ENCODE assay signal across 8 cellular contexts in the genomic region with DNA sequence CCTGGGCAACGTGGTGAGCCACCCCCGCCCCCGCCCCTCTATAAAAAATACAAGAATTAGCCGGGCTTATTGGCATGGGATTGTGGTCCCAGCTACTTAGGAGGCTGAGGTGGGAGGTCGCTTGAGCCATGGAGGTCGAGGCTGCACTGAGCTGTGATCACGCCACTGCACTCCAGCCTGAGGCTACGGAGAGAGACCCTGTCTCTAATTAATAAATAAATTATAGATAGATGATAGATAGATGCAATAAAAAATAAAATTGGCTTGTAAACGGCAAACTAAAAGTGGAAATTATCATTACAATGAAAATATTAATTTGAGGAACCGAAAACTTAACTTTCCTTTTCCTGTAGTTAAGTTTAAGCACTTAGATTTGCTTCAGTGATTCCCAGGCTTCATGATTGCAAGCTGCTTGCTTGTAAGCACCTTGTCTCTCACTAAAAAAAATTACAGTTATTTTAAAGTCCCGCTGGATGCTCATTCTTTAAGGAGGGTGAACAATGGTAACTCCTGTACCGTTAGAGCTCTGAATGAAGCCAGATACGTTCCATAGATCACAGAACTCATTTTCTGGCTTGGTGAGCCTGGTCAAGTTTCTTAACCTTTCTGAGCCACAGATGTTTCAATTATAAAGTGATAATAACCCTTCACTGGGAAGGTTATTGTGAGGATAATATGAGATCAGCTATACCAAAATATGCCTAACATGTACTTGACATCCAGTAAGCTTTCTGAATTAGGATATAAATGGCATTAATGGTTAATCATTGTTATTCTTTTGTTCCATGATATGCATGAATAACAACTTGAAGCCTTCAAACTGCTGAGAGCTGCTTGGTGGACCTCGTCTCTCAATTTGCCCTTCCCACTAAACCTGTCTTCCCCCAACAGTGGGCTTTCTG. TPM values are rescaled to one million over a fixed set of nuclear protein-coding genes. Genes with fewer than 3 reads are reported as not detected.
DNase-seq lines count a peak whose midpoint lies in the region; ATAC-seq and TF ChIP-seq lines count a peak whose summit lies in the region.

No MANE protein-coding gene starts in this region.

- CTCF ChIA-PET in CD4-positive, alpha-beta T cell (lab: Charles Lee) = interaction anchor here (0.7 to 1.8 kb wide), 4 partner anchors 9 to 412 kb away, joined by 4 to 7 read pairs (median 5); a partner anchor contains a TSS

- DNase-seq in CD4-positive, alpha-beta T cell = no peak
- no peak for DNase-seq in Jurkat, Clone E6-1 (ENCODE audit: low read depth, low spot score)
- DNase-seq in AG08396 (ENCODE audit: low spot score) = no peak
- DNase-seq in RKO (ENCODE audit: low spot score) = no peak
- no peak for DNase-seq in dermis blood vessel endothelial cell

- no peak for ATAC-seq in CD4-positive, alpha-beta T cell (ENCODE audit: poor library complexity)
- ATAC-seq in GM19351 (IDR thresholded peaks at IDR 0.05; ENCODE audit: unreplicated experiment) = peak; percentile 54

- H3K27me3 Mint-ChIP-seq in CD4-positive, alpha-beta T cell = no peaks in the 10 kb centered on the region
- no peaks in the 10 kb centered on the region for H3K27me3 Mint-ChIP-seq in dendritic cell treated with granulocyte-macrophage colony-stimulating factor and Interleukin-4, amounts not matched to agents 40 ng/mL and 50 ng/mL, for 4 days
- no peaks in the 10 kb centered on the region for H3K27me3 Mint-ChIP-seq in nephron (ENCODE audit: low read depth)

- H3K4me3 ChIP-seq in Jurkat, Clone E6-1 (ENCODE audit: low read length) = peak overlapping the region; percentile 83

- intact Hi-C loops in CD4-positive, alpha-beta T cell (cut with DNase I, micrococcal nuclease) = loop anchor here (1.0 to 5.0 kb wide), 5 partner anchors 10 to 992 kb away; a partner anchor contains a TSS
- intact Hi-C loops in dendritic cell treated with granulocyte-macrophage colony-stimulating factor and Interleukin-4, amounts not matched to agents 40 ng/mL and 50 ng/mL, for 4 days (cut with micrococcal nuclease) = loop anchor here (1.0 to 5.0 kb wide), 5 partner anchors 10 to 250 kb away; a partner anchor contains a TSS

- peaks cover 18% of the 10 kb centered on the region for H3K4me1 Mint-ChIP-seq in CD4-positive, alpha-beta T cell (ENCODE audit: low read depth)
- peaks cover 18% of the 10 kb centered on the region for H3K4me1 Mint-ChIP-seq in dendritic cell treated with granulocyte-macrophage colony-stimulating factor and Interleukin-4, amounts not matched to agents 40 ng/mL and 50 ng/mL, for 4 days (ENCODE audit: low read depth)
- H3K4me1 Mint-ChIP-seq in nephron = peaks cover 23% of the 10 kb centered on the region

- no peaks in the 10 kb centered on the region for H3K9me3 Mint-ChIP-seq in CD4-positive, alpha-beta T cell
- no peaks in the 10 kb centered on the region for H3K9me3 Mint-ChIP-seq in dendritic cell treated with granulocyte-macrophage colony-stimulating factor and Interleukin-4, amounts not matched to agents 40 ng/mL and 50 ng/mL, for 4 days
- no peaks in the 10 kb centered on the region for H3K9me3 Mint-ChIP-seq in nephron

- H3K27ac Mint-ChIP-seq in CD4-positive, alpha-beta T cell = peak overlapping the region; percentile 88
- peak overlapping the region; percentile 96 for H3K27ac Mint-ChIP-seq in dendritic cell treated with granulocyte-macrophage colony-stimulating factor and Interleukin-4, amounts not matched to agents 40 ng/mL and 50 ng/mL, for 4 days
- H3K27ac Mint-ChIP-seq in nephron = peak overlapping the region; percentile 85 to 99 (median 95)

- peak overlapping the region; percentile 96 for H3K4me3 Mint-ChIP-seq in CD4-positive, alpha-beta T cell
- peak overlapping the region; percentile 90 for H3K4me3 Mint-ChIP-seq in dendritic cell treated with granulocyte-macrophage colony-stimulating factor and Interleukin-4, amounts not matched to agents 40 ng/mL and 50 ng/mL, for 4 days
- peak overlapping the region; percentile 92 to 96 (median 96) for H3K4me3 Mint-ChIP-seq in nephron

- H3K27me3 ChIP-seq in CD4-positive, alpha-beta T cell (ENCODE audit: control insufficient read depth, insufficient read depth, low read length) = no peaks in the 10 kb centered on the region

- H3K36me3 Mint-ChIP-seq in CD4-positive, alpha-beta T cell (ENCODE audit: low read depth) = peaks cover 8% of the 10 kb centered on the region
- H3K36me3 Mint-ChIP-seq in dendritic cell treated with granulocyte-macrophage colony-stimulating factor and Interleukin-4, amounts not matched to agents 40 ng/mL and 50 ng/mL, for 4 days (ENCODE audit: low read depth) = peaks cover 18% of the 10 kb centered on the region
- peaks cover 8% of the 10 kb centered on the region for H3K36me3 Mint-ChIP-seq in nephron (ENCODE audit: low read depth)

- no peak overlapping the region for H3K27ac ChIP-seq in CD4-positive, alpha-beta T cell (ENCODE audit: low read depth, low read length)

- POLR2A ChIA-PET in CD4-positive, alpha-beta T cell (lab: Charles Lee) = interaction anchor here (1.5 to 3.7 kb wide), 2 partner anchors 10 to 12 kb away, joined by 3 to 58 read pairs; a partner anchor contains a TSS

- TF ChIP-seq CTCF in CD4-positive, alpha-beta T cell (IDR thresholded peaks at IDR 0.05) = no peak
- TF ChIP-seq CTCF in nephron (IDR thresholded peaks at IDR 0.05; ENCODE audit: unreplicated experiment in 3 of 3) = no peak

- no peaks in the 10 kb centered on the region for H3K9me3 ChIP-seq in CD4-positive, alpha-beta T cell (ENCODE audit: control insufficient read depth, low read length)

RNA-seq across cellular contexts. Expression of a gene that starts 9.4 kb away (rescaled TPM):
- 10 to 100 TPM; 92.2 to 95.9 TPM for total RNA-seq in CD4-positive, alpha-beta T cell
- polyA plus RNA-seq in Jurkat, Clone E6-1 (2012; ENCODE audit: insufficient read depth, insufficient read length) = 169 TPM
- total RNA-seq in dermis blood vessel endothelial cell = 145 and 192 TPM in 2 replicates

RNA-seq across cellular contexts. Expression of a gene that starts 44.5 kb away (rescaled TPM):
- 1 to 10 TPM; 7.5 to 8.1 TPM for total RNA-seq in CD4-positive, alpha-beta T cell
- polyA plus RNA-seq in Jurkat, Clone E6-1 (2012; ENCODE audit: insufficient read depth, insufficient read length) = 59.7 TPM
- 23.8 and 58.0 TPM in 2 replicates for total RNA-seq in dermis blood vessel endothelial cell
